In the genomic region with DNA sequence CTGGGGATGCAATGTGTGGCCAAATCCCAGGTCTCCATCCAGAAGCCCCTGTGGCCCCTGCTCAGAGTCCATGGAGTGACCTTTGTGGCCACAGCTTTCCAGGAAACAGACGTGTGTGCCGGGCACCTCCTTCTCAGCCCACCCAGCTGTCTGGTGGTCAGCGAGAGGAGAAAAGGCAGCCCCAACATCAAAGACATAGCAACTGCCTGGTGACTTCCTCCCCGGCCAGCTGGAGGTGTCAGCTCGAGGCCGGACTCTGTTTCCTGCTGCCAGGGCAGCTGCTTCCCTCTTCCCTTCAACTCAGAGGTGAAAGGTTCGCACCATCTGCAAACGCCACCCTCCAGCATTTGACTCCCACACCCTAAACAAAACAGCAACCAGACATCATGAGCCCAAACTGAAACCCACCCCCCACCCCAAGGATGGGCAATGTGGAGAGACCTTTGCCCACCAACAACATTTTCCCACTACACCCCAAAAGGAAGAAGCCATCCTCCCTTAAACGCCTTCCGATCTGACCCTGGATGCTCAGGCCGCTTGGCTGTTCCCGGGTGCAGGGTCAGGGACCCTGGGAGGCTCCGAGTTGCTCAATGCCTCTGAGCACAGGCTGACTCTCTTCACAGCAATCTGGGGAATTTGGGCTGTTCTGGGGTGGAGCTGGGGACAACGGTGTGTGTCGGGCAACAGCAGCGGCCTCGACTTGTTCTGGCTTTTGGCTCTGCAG, we compare ENCODE assay signal across 1 cellular context.
TF ChIP-seq lines count a peak whose summit lies in the region.

No MANE protein-coding gene starts in this region.

TF ChIP-seq in HepG2, 621 proteins besides CTCF, POLR2A, EP300 and RAD21 (continued from another document and continues in another):
- TF ChIP-seq, protein P1, sequence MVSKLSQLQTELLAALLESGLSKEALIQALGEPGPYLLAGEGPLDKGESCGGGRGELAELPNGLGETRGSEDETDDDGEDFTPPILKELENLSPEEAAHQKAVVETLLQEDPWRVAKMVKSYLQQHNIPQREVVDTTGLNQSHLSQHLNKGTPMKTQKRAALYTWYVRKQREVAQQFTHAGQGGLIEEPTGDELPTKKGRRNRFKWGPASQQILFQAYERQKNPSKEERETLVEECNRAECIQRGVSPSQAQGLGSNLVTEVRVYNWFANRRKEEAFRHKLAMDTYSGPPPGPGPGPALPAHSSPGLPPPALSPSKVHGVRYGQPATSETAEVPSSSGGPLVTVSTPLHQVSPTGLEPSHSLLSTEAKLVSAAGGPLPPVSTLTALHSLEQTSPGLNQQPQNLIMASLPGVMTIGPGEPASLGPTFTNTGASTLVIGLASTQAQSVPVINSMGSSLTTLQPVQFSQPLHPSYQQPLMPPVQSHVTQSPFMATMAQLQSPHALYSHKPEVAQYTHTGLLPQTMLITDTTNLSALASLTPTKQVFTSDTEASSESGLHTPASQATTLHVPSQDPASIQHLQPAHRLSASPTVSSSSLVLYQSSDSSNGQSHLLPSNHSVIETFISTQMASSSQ (IDR thresholded peaks at IDR 0.05; ENCODE audit: low read depth) = no peak
- TF ChIP-seq, protein P1 (CRISPR knock-in tag; IDR thresholded peaks at IDR 0.05; ENCODE audit: borderline replicate concordance) = no peak; the same call in 1 of the 2 replicates
- TF ChIP-seq ZFP90 (CRISPR knock-in tag; IDR thresholded peaks at IDR 0.05; ENCODE audit: borderline replicate concordance) (no peak), ZNF770 (CRISPR knock-in tag; IDR thresholded peaks at IDR 0.05) (no peak), NPAS2 (CRISPR knock-in tag; IDR thresholded peaks at IDR 0.05; ENCODE audit: borderline replicate concordance) (no peak), NFKBIZ (CRISPR knock-in tag; IDR thresholded peaks at IDR 0.05) (no peak), BHLHE40 (IDR thresholded peaks at IDR 0.05; ENCODE audit: low read length) (0 out of 2 replicates have a peak, but pooled peaks have one; percentile 45), ZNF343 (CRISPR knock-in tag; IDR thresholded peaks at IDR 0.05) (no peak), CBX2 (IDR thresholded peaks at IDR 0.05; ENCODE audit: low read depth, low read length) (no peak), CBX2 (CRISPR knock-in tag; IDR thresholded peaks at IDR 0.05; ENCODE audit: low read depth) (no peak), GLI4 (CRISPR knock-in tag; IDR thresholded peaks at IDR 0.05; ENCODE audit: borderline replicate concordance) (no peak), ZNF24 (IDR thresholded peaks at IDR 0.05) (no peak), ZNF407 (CRISPR knock-in tag; IDR thresholded peaks at IDR 0.05; ENCODE audit: not compliant biosample characterization) (peak; percentile 25), MIER2 (CRISPR knock-in tag; IDR thresholded peaks at IDR 0.05) (no peak), IRF2 (CRISPR knock-in tag; IDR thresholded peaks at IDR 0.05) (peak; percentile 66; the same call in 1 of the 2 replicates), KDM3A (CRISPR knock-in tag; IDR thresholded peaks at IDR 0.05; ENCODE audit: low read depth) (0 out of 2 replicates have a peak, but pooled peaks have one; percentile 47), FOXA3 (CRISPR knock-in tag; IDR thresholded peaks at IDR 0.05) (peak; percentile 63), ZNF747 (CRISPR knock-in tag; IDR thresholded peaks at IDR 0.05; ENCODE audit: borderline replicate concordance) (no peak), HMGA1 (CRISPR knock-in tag; conservative IDR thresholded peaks at IDR 0.05) (no peak), ZGPAT (CRISPR knock-in tag; IDR thresholded peaks at IDR 0.05) (peak; percentile 60), ZNF414 (CRISPR knock-in tag; IDR thresholded peaks at IDR 0.05) (no peak), SYNCRIP (IDR thresholded peaks at IDR 0.05; ENCODE audit: insufficient read depth, low read depth, low read length) (no peak), ELF1 (CRISPR knock-in tag; IDR thresholded peaks at IDR 0.05) (peak; percentile 60), XBP1 (CRISPR knock-in tag; IDR thresholded peaks at IDR 0.05) (no peak), TIGD3 (CRISPR knock-in tag; IDR thresholded peaks at IDR 0.05; ENCODE audit: borderline replicate concordance) (no peak), SAFB2 (CRISPR knock-in tag; IDR thresholded peaks at IDR 0.05; ENCODE audit: borderline replicate concordance, low read depth) (no peak), RCOR2 (CRISPR knock-in tag; IDR thresholded peaks at IDR 0.05) (peak; percentile 86), SMAD3 (CRISPR knock-in tag; IDR thresholded peaks at IDR 0.05) (0 out of 2 replicates have a peak, but pooled peaks have one; percentile 37), ZMYM3 (CRISPR knock-in tag; IDR thresholded peaks at IDR 0.05) (peak; percentile 78), ZNF780A (CRISPR knock-in tag; IDR thresholded peaks at IDR 0.05) (no peak), KLF13 (CRISPR knock-in tag; IDR thresholded peaks at IDR 0.05) (no peak), TFAP4 (IDR thresholded peaks at IDR 0.05; ENCODE audit: borderline replicate concordance, low read depth) (peak; percentile 96), ZNF766 (CRISPR knock-in tag; IDR thresholded peaks at IDR 0.05; ENCODE audit: borderline replicate concordance) (no peak; the same call in 1 of the 2 replicates), ZSCAN21 (CRISPR knock-in tag; IDR thresholded peaks at IDR 0.05; ENCODE audit: borderline replicate concordance) (0 out of 2 replicates have a peak, but pooled peaks have one; percentile 42), NFE2L2 (IDR thresholded peaks at IDR 0.05; ENCODE audit: low read length) (no peak), ZNF678 (CRISPR knock-in tag; IDR thresholded peaks at IDR 0.05) (no peak), ZNF367 (CRISPR knock-in tag; IDR thresholded peaks at IDR 0.05; ENCODE audit: borderline replicate concordance) (no peak)
- TF ChIP-seq, protein P2, sequence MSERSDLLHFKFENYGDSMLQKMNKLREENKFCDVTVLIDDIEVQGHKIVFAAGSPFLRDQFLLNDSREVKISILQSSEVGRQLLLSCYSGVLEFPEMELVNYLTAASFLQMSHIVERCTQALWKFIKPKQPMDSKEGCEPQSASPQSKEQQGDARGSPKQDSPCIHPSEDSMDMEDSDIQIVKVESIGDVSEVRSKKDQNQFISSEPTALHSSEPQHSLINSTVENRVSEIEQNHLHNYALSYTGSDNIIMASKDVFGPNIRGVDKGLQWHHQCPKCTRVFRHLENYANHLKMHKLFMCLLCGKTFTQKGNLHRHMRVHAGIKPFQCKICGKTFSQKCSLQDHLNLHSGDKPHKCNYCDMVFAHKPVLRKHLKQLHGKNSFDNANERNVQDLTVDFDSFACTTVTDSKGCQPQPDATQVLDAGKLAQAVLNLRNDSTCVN (CRISPR knock-in tag; IDR thresholded peaks at IDR 0.05; ENCODE audit: borderline replicate concordance) = peak; percentile 54; the same call in 1 of the 2 replicates
